Comparison of ENCODE assay signal across 35 cellular contexts in the genomic region with DNA sequence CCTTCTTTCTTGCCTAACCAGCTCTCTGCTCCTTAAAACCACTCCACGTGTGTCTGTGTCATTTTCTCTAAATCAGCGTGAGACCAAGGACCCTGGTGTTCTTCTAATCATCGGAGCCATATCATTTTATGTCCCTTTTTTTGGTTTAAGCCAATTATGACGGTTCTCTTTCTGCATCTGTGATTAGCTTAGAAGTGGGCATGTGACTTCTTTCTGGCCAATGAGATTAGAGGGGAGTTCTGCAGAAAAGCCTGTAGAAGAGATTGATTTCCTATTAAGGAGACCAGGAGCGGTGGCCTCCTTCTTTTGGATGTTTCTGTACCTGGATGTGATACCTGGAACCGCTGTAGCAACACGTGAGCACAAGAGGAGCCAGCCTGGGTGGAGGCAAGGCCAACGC.
"Had no signal": no experiment of that assay in that cellular context is flagged by ENCODE, and none has a peak within 500 bp of the region (broad histone marks: within the 10 kb centered on the region; RNA-seq: fewer than 3 reads in every experiment).

No MANE protein-coding gene starts in this region.

- H3K4me3 ChIP-seq: body of pancreas, breast epithelium had no signal

- H3K4me1 Mint-ChIP-seq: activated CD4-positive, alpha-beta T cell treated with anti-CD3 and anti-CD28 coated beads, Interleukin-2, amount 10 ng/mL, durations not matched to agents 7 days and 5 days had no signal

- H3K4me1 ChIP-seq: body of pancreas, breast epithelium had no signal

- H3K27ac Mint-ChIP-seq: activated CD4-positive, alpha-beta memory T cell treated with anti-CD3 and anti-CD28 coated beads, Interleukin-2, amount 10 ng/mL, durations not matched to agents 7 days and 5 days; activated CD4-positive, alpha-beta T cell treated with anti-CD3 and anti-CD28 coated beads for 36 hours; activated CD4-positive, alpha-beta T cell treated with anti-CD3 and anti-CD28 coated beads, Interleukin-2, amount 10 ng/mL, durations not matched to agents 7 days and 5 days; activated CD8-positive, alpha-beta memory T cell treated with anti-CD3 and anti-CD28 coated beads, Interleukin-2, amount 10 ng/mL, durations not matched to agents 7 days and 5 days; activated CD8-positive, alpha-beta T cell treated with anti-CD3 and anti-CD28 coated beads, Interleukin-2, amount 10 ng/mL, durations not matched to agents 7 days and 5 days; activated naive CD4-positive, alpha-beta T cell treated with anti-CD3 and anti-CD28 coated beads, Interleukin-2, amount 10 ng/mL, durations not matched to agents 7 days and 5 days; activated naive CD4-positive, alpha-beta T cell treated with anti-CD3 and anti-CD28 coated beads, Interleukin-2, amount 50 U/mL, for 24 hours; activated naive CD8-positive, alpha-beta T cell; activated naive CD8-positive, alpha-beta T cell treated with anti-CD3 and anti-CD28 coated beads, Interleukin-2, amount 10 ng/mL, durations not matched to agents 7 days and 5 days; activated naive CD8-positive, alpha-beta T cell treated with anti-CD3 and anti-CD28 coated beads, Interleukin-2, amount 50 U/mL, for 24 hours; activated T-cell treated with anti-CD3 and anti-CD28 coated beads, Interleukin-2, amount 50 U/mL, for 24 hours; activated T-helper 2 cell treated with anti-CD3 and anti-CD28 coated beads, Interferon-gamma antibody, Interleukin-2, Interleukin-4, amounts not matched to agents 10 μg/mL and 5 μg/mL and 100 μg/mL, durations not matched to agents 14 hours and 24 hours and 36 hours; T-helper 1 cell treated with Interleukin-12 subunit alpha and Interleukin-12 subunit beta and Interleukin-4 antibody, amounts not matched to agents 30 μg/mL and 1 μg/mL, for 36 hours; T-helper 2 cell treated with Interferon-gamma antibody and Interleukin-4, amounts not matched to agents 5 μg/mL and 100 μg/mL, for 36 hours had no signal

- H3K27me3 ChIP-seq: body of pancreas, brain microvascular endothelial cell, breast epithelium had no signal

- DNase-seq: activated CD4-positive, alpha-beta memory T cell treated with anti-CD3 and anti-CD28 coated beads, Interleukin-2, amount 10 ng/mL, durations not matched to agents 7 days and 5 days; activated CD4-positive, alpha-beta T cell treated with anti-CD3 and anti-CD28 coated beads for 1 hour; activated CD4-positive, alpha-beta T cell treated with anti-CD3 and anti-CD28 coated beads for 36 hours; activated CD4-positive, alpha-beta T cell treated with anti-CD3 and anti-CD28 coated beads for 48 hours; activated CD4-positive, alpha-beta T cell treated with anti-CD3 and anti-CD28 coated beads, Interleukin-2, amount 10 ng/mL, durations not matched to agents 7 days and 5 days; activated CD4-positive, alpha-beta T cell treated with anti-CD3 and anti-CD28 coated beads, Interleukin-2, amount 50 U/mL, for 48 hours; activated CD4-positive, CD25-positive, alpha-beta regulatory T cell; activated CD8-positive, alpha-beta memory T cell treated with anti-CD3 and anti-CD28 coated beads for 24 hours; activated CD8-positive, alpha-beta memory T cell treated with anti-CD3 and anti-CD28 coated beads, Interleukin-2, amount 10 ng/mL, durations not matched to agents 7 days and 5 days; activated CD8-positive, alpha-beta memory T cell treated with anti-CD3 and anti-CD28 coated beads, Interleukin-2, amount 50 U/mL, for 48 hours; activated CD8-positive, alpha-beta T cell treated with anti-CD3 and anti-CD28 coated beads, Interleukin-2, amount 10 ng/mL, durations not matched to agents 7 days and 5 days; activated effector memory CD4-positive, alpha-beta T cell treated with Interleukin-2 at 50 U/mL for 16 hours; activated gamma-delta T cell; activated naive CD4-positive, alpha-beta T cell treated with anti-CD3 and anti-CD28 coated beads, Interleukin-2, amount 10 ng/mL, durations not matched to agents 7 days and 5 days; activated naive CD4-positive, alpha-beta T cell treated with Interleukin-2 at 50 U/mL for 16 hours; activated naive CD8-positive, alpha-beta T cell treated with anti-CD3 and anti-CD28 coated beads, Interleukin-2, amount 10 ng/mL, durations not matched to agents 7 days and 5 days; activated naive CD8-positive, alpha-beta T cell treated with anti-CD3 and anti-CD28 coated beads, Interleukin-2, amount 50 U/mL, for 24 hours; activated T-cell treated with anti-CD3 and anti-CD28 coated beads, Interleukin-2, amount 50 U/mL, for 24 hours; activated T-cell treated with anti-CD3 and anti-CD28 coated beads, Interleukin-2, amount 50 U/mL, for 48 hours; amygdala; anterior cingulate cortex; body of pancreas; brain microvascular endothelial cell; central memory CD4-positive, alpha-beta T cell; T-helper 1 cell; T-helper 2 cell; T-helper 9 cell had no signal

- ATAC-seq: activated CD4-positive, alpha-beta T cell treated with anti-CD3 and anti-CD28 coated beads for 36 hours; activated CD4-positive, CD25-positive, alpha-beta regulatory T cell treated with anti-CD3 and anti-CD28 coated beads, Interleukin-2, amount 50 U/mL, for 24 hours; activated CD8-positive, alpha-beta memory T cell treated with anti-CD3 and anti-CD28 coated beads, Interleukin-2, amount 10 ng/mL, durations not matched to agents 7 days and 5 days; activated CD8-positive, alpha-beta T cell treated with anti-CD3 and anti-CD28 coated beads, Interleukin-2, amount 10 ng/mL, durations not matched to agents 7 days and 5 days; activated naive CD8-positive, alpha-beta T cell treated with anti-CD3 and anti-CD28 coated beads, Interleukin-2, amount 50 U/mL, for 24 hours; body of pancreas had no signal

- H3K36me3 ChIP-seq: brain microvascular endothelial cell, breast epithelium had no signal

- H3K27ac ChIP-seq: body of pancreas, brain microvascular endothelial cell, breast epithelium, VCaP had no signal

- H3K9me3 Mint-ChIP-seq: activated CD4-positive, alpha-beta memory T cell treated with anti-CD3 and anti-CD28 coated beads, Interleukin-2, amount 10 ng/mL, durations not matched to agents 7 days and 5 days; activated CD4-positive, alpha-beta T cell treated with anti-CD3 and anti-CD28 coated beads, Interleukin-2, amount 10 ng/mL, durations not matched to agents 7 days and 5 days; activated naive CD4-positive, alpha-beta T cell treated with anti-CD3 and anti-CD28 coated beads, Interleukin-2, amount 10 ng/mL, durations not matched to agents 7 days and 5 days; activated naive CD4-positive, alpha-beta T cell treated with anti-CD3 and anti-CD28 coated beads, Interleukin-2, amount 50 U/mL, for 24 hours; activated naive CD8-positive, alpha-beta T cell treated with anti-CD3 and anti-CD28 coated beads, Interleukin-2, amount 10 ng/mL, durations not matched to agents 7 days and 5 days; activated naive CD8-positive, alpha-beta T cell treated with anti-CD3 and anti-CD28 coated beads, Interleukin-2, amount 50 U/mL, for 24 hours; activated T-cell treated with anti-CD3 and anti-CD28 coated beads, Interleukin-2, amount 50 U/mL, for 24 hours; activated T-helper 2 cell treated with anti-CD3 and anti-CD28 coated beads, Interferon-gamma antibody, Interleukin-2, Interleukin-4, amounts not matched to agents 10 μg/mL and 5 μg/mL and 100 μg/mL, durations not matched to agents 14 hours and 24 hours and 36 hours; T-helper 1 cell treated with Interleukin-12 subunit alpha and Interleukin-12 subunit beta and Interleukin-4 antibody, amounts not matched to agents 30 μg/mL and 1 μg/mL, for 36 hours; T-helper 2 cell treated with Interferon-gamma antibody and Interleukin-4, amounts not matched to agents 5 μg/mL and 100 μg/mL, for 36 hours had no signal

- H3K36me3 Mint-ChIP-seq: activated CD8-positive, alpha-beta memory T cell treated with anti-CD3 and anti-CD28 coated beads, Interleukin-2, amount 10 ng/mL, durations not matched to agents 7 days and 5 days; activated naive CD4-positive, alpha-beta T cell treated with anti-CD3 and anti-CD28 coated beads, Interleukin-2, amount 10 ng/mL, durations not matched to agents 7 days and 5 days; activated naive CD4-positive, alpha-beta T cell treated with anti-CD3 and anti-CD28 coated beads, Interleukin-2, amount 50 U/mL, for 24 hours; activated naive CD8-positive, alpha-beta T cell; activated naive CD8-positive, alpha-beta T cell treated with anti-CD3 and anti-CD28 coated beads, Interleukin-2, amount 10 ng/mL, durations not matched to agents 7 days and 5 days had no signal

- H3K9me3 ChIP-seq: body of pancreas, breast epithelium had no signal

- H3K4me3 Mint-ChIP-seq: activated CD4-positive, alpha-beta memory T cell treated with anti-CD3 and anti-CD28 coated beads, Interleukin-2, amount 10 ng/mL, durations not matched to agents 7 days and 5 days; activated CD4-positive, alpha-beta T cell treated with anti-CD3 and anti-CD28 coated beads for 36 hours; activated CD4-positive, alpha-beta T cell treated with anti-CD3 and anti-CD28 coated beads, Interleukin-2, amount 10 ng/mL, durations not matched to agents 7 days and 5 days; activated CD8-positive, alpha-beta memory T cell treated with anti-CD3 and anti-CD28 coated beads, Interleukin-2, amount 10 ng/mL, durations not matched to agents 7 days and 5 days; activated CD8-positive, alpha-beta T cell treated with anti-CD3 and anti-CD28 coated beads, Interleukin-2, amount 10 ng/mL, durations not matched to agents 7 days and 5 days; activated naive CD4-positive, alpha-beta T cell treated with anti-CD3 and anti-CD28 coated beads, Interleukin-2, amount 10 ng/mL, durations not matched to agents 7 days and 5 days; activated naive CD4-positive, alpha-beta T cell treated with anti-CD3 and anti-CD28 coated beads, Interleukin-2, amount 50 U/mL, for 24 hours; activated naive CD8-positive, alpha-beta T cell; activated naive CD8-positive, alpha-beta T cell treated with anti-CD3 and anti-CD28 coated beads, Interleukin-2, amount 10 ng/mL, durations not matched to agents 7 days and 5 days; activated naive CD8-positive, alpha-beta T cell treated with anti-CD3 and anti-CD28 coated beads, Interleukin-2, amount 50 U/mL, for 24 hours; activated T-cell treated with anti-CD3 and anti-CD28 coated beads, Interleukin-2, amount 50 U/mL, for 24 hours; T-helper 1 cell treated with Interleukin-12 subunit alpha and Interleukin-12 subunit beta and Interleukin-4 antibody, amounts not matched to agents 30 μg/mL and 1 μg/mL, for 36 hours; T-helper 2 cell treated with Interferon-gamma antibody and Interleukin-4, amounts not matched to agents 5 μg/mL and 100 μg/mL, for 36 hours had no signal
